ENCODE assay signal across 8 cellular contexts in genomic region chr9:19379697-19380046, GRCh38. TPM values are rescaled to one million over a fixed set of nuclear protein-coding genes. Genes with fewer than 3 reads are reported as not detected.
DNase-seq lines count a peak whose midpoint lies in the region; ATAC-seq and TF ChIP-seq lines count a peak whose summit lies in the region.

No MANE protein-coding gene starts in this region.

- POLR2A ChIA-PET in A673 (lab: Charles Lee; ENCODE audit: low non-redundant PET) = interaction anchor here (0.9 kb wide), 1 partner anchor 149 kb away, joined by 4 read pairs; the partner anchor contains the start of gene DENND4C

- H3K4me3 ChIP-seq in A673 (ENCODE audit: low read depth, low read length, poor library complexity, severe bottlenecking) (peak overlapping the region; percentile 77), SJSA1 (peak overlapping the region; percentile 81), mononuclear cell (ENCODE audit: low read length) (peak overlapping the region; percentile 56)

- H3K4me1 ChIP-seq in A673 (ENCODE audit: insufficient read depth, low read length, poor library complexity, severe bottlenecking) (no peaks in the 10 kb centered on the region), SJSA1 (replicated peaks) (peaks cover 14% of the 10 kb centered on the region), mononuclear cell (ENCODE audit: insufficient read depth, low read length) (peaks cover 22% of the 10 kb centered on the region)

- CTCF ChIA-PET in A673 (lab: Charles Lee) = no interaction called here

- ATAC-seq in GM18867 (IDR thresholded peaks at IDR 0.05; ENCODE audit: unreplicated experiment) = peak; percentile 37
- ATAC-seq in HG03039 (IDR thresholded peaks at IDR 0.05; ENCODE audit: unreplicated experiment) = peak; percentile 20

- intact Hi-C loops in A673 (cut with micrococcal nuclease; ENCODE audit: unreplicated experiment) = loop anchor here (5.0 to 10.0 kb wide), 2 partner anchors 78 to 275 kb away; partner anchors contain the start of gene HAUS6

- H3K9me3 ChIP-seq in A673 (ENCODE audit: low read depth, low read length, poor library complexity, severe bottlenecking) (no peaks in the 10 kb centered on the region), SJSA1 (replicated peaks) (no peaks in the 10 kb centered on the region), mononuclear cell (ENCODE audit: low read depth, low read length) (no peaks in the 10 kb centered on the region)

- DNase-seq in A673 (ENCODE audit: low spot score) = no peak
- no peak for DNase-seq in SJSA1 (ENCODE audit: low read depth in 1 of 2, low spot score in 2 of 2)
- DNase-seq in effector CD4-positive, alpha-beta T cell = peak; percentile 32
- peak; percentile 51 for DNase-seq in ureter (ENCODE audit: low spot score)
- DNase-seq in cerebellum (ENCODE audit: low spot score) = no peak

- peaks cover 47% of the 10 kb centered on the region for H3K36me3 ChIP-seq in A673 (ENCODE audit: insufficient read depth, low read length, poor library complexity, severe bottlenecking)
- H3K36me3 ChIP-seq in SJSA1 = peaks cover 55% of the 10 kb centered on the region

- no TSS peak for BruUV-seq in A673 (replicated peaks; lab: Mats Ljungman, UMichigan)

- TF ChIP-seq CTCF in A673 (conservative IDR thresholded peaks at IDR 0.05; ENCODE audit: low read depth, low read length) = no peak

- H3K27ac ChIP-seq in A673 (ENCODE audit: low read depth, low read length, poor library complexity, severe bottlenecking) (peak overlapping the region; percentile 92), SJSA1 (peak overlapping the region; percentile 83)

- H3K27me3 ChIP-seq in A673 (replicated peaks; ENCODE audit: insufficient read depth, low read depth, low read length, poor library complexity) = no peaks in the 10 kb centered on the region
- no peaks in the 10 kb centered on the region for H3K27me3 ChIP-seq in SJSA1 (replicated peaks)
- H3K27me3 ChIP-seq in mononuclear cell (ENCODE audit: insufficient read depth, low read length) = no peaks in the 10 kb centered on the region

RNA-seq across cellular contexts. Expression of gene RPS6, which starts 0.4 kb away (rescaled TPM):
- total RNA-seq in A673 (2021) = 928 and 933 TPM in 2 replicates
- total RNA-seq in SJSA1 (2014; rRNA removed; shearing (Covaris generic)) = 700 and 1,521 TPM in 2 replicates
- total RNA-seq in mononuclear cell = 2,384 TPM
- total RNA-seq in ureter = 3,791 TPM
- total RNA-seq in cerebellum = 729 TPM

RNA-seq across cellular contexts. Expression of gene ACER2, which starts 29.1 kb away (rescaled TPM):
- 0.70 and 0.84 TPM in 2 replicates for total RNA-seq in A673 (2021)
- 0.75 and 0.82 TPM in 2 replicates for total RNA-seq in SJSA1 (2014; rRNA removed; shearing (Covaris generic))
- total RNA-seq in mononuclear cell = 4.2 TPM
- 213 TPM for total RNA-seq in ureter
- total RNA-seq in cerebellum = 7.9 TPM

Comparison
In these comparisons a context has a peak if more than half of its experiments do, and no peak if none do; other contexts are left out.
1. DNase-seq: peak in effector CD4-positive, alpha-beta T cell (single experiment) and ureter (single experiment); none in A673 (single experiment), SJSA1 (0 of 2) and cerebellum (single experiment).
2. RNA of gene ACER2, which starts 29.1 kb away (total RNA-seq): 213 TPM in ureter (single experiment); 7.9 TPM in cerebellum (single experiment), 4.2 TPM in mononuclear cell (single experiment), 0.70 to 0.84 TPM in A673 and 0.75 to 0.82 TPM in SJSA1; every median in the first group is over 10 times any median in the second.
3. Peak in every context shown above with its lines, with median percentiles within 50 percentile points of each other: H3K4me3 ChIP-seq.